In the genomic region with DNA sequence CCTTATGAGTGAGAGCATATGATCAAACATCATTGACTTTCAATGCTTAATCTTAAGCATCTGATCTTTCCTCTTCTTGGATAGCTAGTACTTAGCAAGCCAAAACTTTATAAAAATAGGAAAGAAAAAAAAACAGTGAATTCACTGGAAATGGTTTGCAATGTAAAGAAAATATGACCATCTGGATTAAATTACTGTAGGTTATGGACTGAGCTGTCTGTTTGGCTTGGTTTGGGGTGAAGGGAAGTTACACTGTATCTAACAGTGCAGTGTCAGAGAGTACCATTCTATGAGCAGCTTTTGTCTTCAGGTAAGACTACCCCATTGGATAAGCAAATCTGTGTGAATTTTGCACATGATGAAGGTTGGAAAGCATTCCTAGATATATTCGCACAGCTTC, we compare ENCODE assay signal across 17 cellular contexts.
DNase-seq lines count a peak whose midpoint lies in the region; ATAC-seq and TF ChIP-seq lines count a peak whose summit lies in the region.
"Had no signal": no experiment of that assay in that cellular context is flagged by ENCODE, and none has a peak within 500 bp of the region (broad histone marks: within the 10 kb centered on the region; RNA-seq: fewer than 3 reads in every experiment).

No MANE protein-coding gene starts in this region.

- H3K9me3 ChIP-seq in psoas muscle = no peaks in the 10 kb centered on the region

- H3K27ac ChIP-seq in psoas muscle = peak overlapping the region; percentile 75

- H3K27me3 ChIP-seq in psoas muscle (ENCODE audit: insufficient read depth in 3 of 3, low read length in 2 of 3) = no peaks in the 10 kb centered on the region

- H3K4me3 ChIP-seq in fibroblast of the aortic adventitia (ENCODE audit: low read depth, low read length) (no peak overlapping the region), psoas muscle (no peak overlapping the region)
- H3K4me3 ChIP-seq: GM23338 had no signal

- ATAC-seq in SK-N-SH treated with all-trans-retinoic acid at 6 μM for 48 hours = peak; percentile 79
- ATAC-seq in psoas muscle = no peak
- ATAC-seq in HG03565 (IDR thresholded peaks at IDR 0.05; ENCODE audit: unreplicated experiment) = no peak
- ATAC-seq in HG02852 (IDR thresholded peaks at IDR 0.05; ENCODE audit: unreplicated experiment) = no peak
- ATAC-seq in HG03025 (IDR thresholded peaks at IDR 0.05; ENCODE audit: low FRiP score, unreplicated experiment) = no peak
- no peak for ATAC-seq in HG03521 (IDR thresholded peaks at IDR 0.05; ENCODE audit: unreplicated experiment)
- ATAC-seq: GM23338 had no signal

- intact Hi-C loops in psoas muscle (cut with DNase I) = no loop called here

- H3K4me1 ChIP-seq in psoas muscle = peaks cover 18% of the 10 kb centered on the region

- H3K36me3 ChIP-seq in psoas muscle (ENCODE audit: insufficient read depth in 1 of 2, low read depth in 1 of 2) = no peaks in the 10 kb centered on the region

- DNase-seq in EH (ENCODE audit: low read depth) = peak; percentile 24
- peak; percentile 11 for DNase-seq in fibroblast of the aortic adventitia (ENCODE audit: low read depth)
- DNase-seq in psoas muscle = no peak
- DNase-seq: 8988T; C1 segment of cervical spinal cord; Calu3; CD4-positive, alpha-beta T cell; DMS 273 treated with DMSO at 0.1 percent for 48 hours; DMS79; EL; H7 had no signal

- TF ChIP-seq CTCF in fibroblast of the aortic adventitia (IDR thresholded peaks at IDR 0.05; ENCODE audit: insufficient read depth, low read length) = no peak
- TF ChIP-seq CTCF in psoas muscle (IDR thresholded peaks at IDR 0.05) = no peak

- WGBS in psoas muscle, 3 donors = 58 to 94% (median 58%) methylated on average over 1 of the region's 1 CpG

TF ChIP-seq in SK-N-SH treated with all-trans-retinoic acid at 6 μM for 48 hours, 23 proteins besides CTCF, POLR2A, EP300 and RAD21:
- no peak for TF ChIP-seq ZNF70 (CRISPR knock-in tag; IDR thresholded peaks at IDR 0.05)
- TF ChIP-seq CSDC2 (CRISPR knock-in tag; IDR thresholded peaks at IDR 0.05) = no peak
- TF ChIP-seq ZFP3 (CRISPR knock-in tag; IDR thresholded peaks at IDR 0.05) = no peak

Comparison
In these comparisons a context has a peak if more than half of its experiments do, and no peak if none do; other contexts are left out.
1. DNase-seq: peak in EH (single experiment) and fibroblast of the aortic adventitia (single experiment); none in psoas muscle (0 of 2).